ENCODE assay signal across 16 cellular contexts in genomic region chr13:61029064-61029463, GRCh38.
A peak's percentile ranks its signal among the peaks of the same experiment; 100 is the strongest.
DNase-seq lines count a peak whose midpoint lies in the region; TF ChIP-seq lines count a peak whose summit lies in the region.
"Had no signal": no experiment of that assay in that cellular context is flagged by ENCODE, and none has a peak within 500 bp of the region (broad histone marks: within the 10 kb centered on the region; RNA-seq: fewer than 3 reads in every experiment).

No MANE protein-coding gene starts in this region.

- H4K20me1 ChIP-seq in neural progenitor cell (ENCODE audit: low read depth), result no peaks in the 10 kb centered on the region

- H3K4me1 ChIP-seq in neural progenitor cell, result no peaks in the 10 kb centered on the region

- H3K27me3 Mint-ChIP-seq in neural progenitor cell (ENCODE audit: insufficient read depth, low read depth), result peaks cover 2% of the 10 kb centered on the region
- H3K27me3 Mint-ChIP-seq: B cell had no signal

- H3K9me3 ChIP-seq in neural progenitor cell (ENCODE audit: low read depth), result no peaks in the 10 kb centered on the region

- no peaks in the 10 kb centered on the region for H3K79me2 ChIP-seq in neural progenitor cell (ENCODE audit: low read depth)

- H3K4me1 Mint-ChIP-seq in neural progenitor cell, result peaks cover 6% of the 10 kb centered on the region
- H3K4me1 Mint-ChIP-seq: B cell, natural killer cell had no signal

- no peak overlapping the region for H3K4me3 Mint-ChIP-seq in neural progenitor cell
- H3K4me3 Mint-ChIP-seq: B cell, natural killer cell had no signal

- no peaks in the 10 kb centered on the region for H3K36me3 Mint-ChIP-seq in neural progenitor cell
- H3K36me3 Mint-ChIP-seq: natural killer cell had no signal

- TF ChIP-seq CTCF in GM12874 (IDR thresholded peaks at IDR 0.05; ENCODE audit: insufficient read depth, low read depth, low read length) (peak; percentile 26; the same call in 1 of the 2 replicates), NB4 (IDR thresholded peaks at IDR 0.05; ENCODE audit: low read depth, low read length) (no peak), neural progenitor cell (IDR thresholded peaks at IDR 0.05) (peak; percentile 28)

- no peaks in the 10 kb centered on the region for H3K36me3 ChIP-seq in neural progenitor cell

- H3K9me3 Mint-ChIP-seq in neural progenitor cell, result no peaks in the 10 kb centered on the region

- TF ChIP-seq POLR2A in NB4 (IDR thresholded peaks at IDR 0.05; ENCODE audit: extremely low read depth, insufficient read length), result no peak

- no peak overlapping the region for H3K9ac ChIP-seq in neural progenitor cell

- H3K27me3 ChIP-seq in neural progenitor cell, result no peaks in the 10 kb centered on the region

- no peak overlapping the region for H3K27ac Mint-ChIP-seq in neural progenitor cell
- H3K27ac Mint-ChIP-seq: activated T-helper 2 cell treated with anti-CD3 and anti-CD28 coated beads, Interferon-gamma antibody, Interleukin-2, Interleukin-4, amounts not matched to agents 10 μg/mL and 5 μg/mL and 100 μg/mL, durations not matched to agents 14 hours and 24 hours and 36 hours; B cell; natural killer cell had no signal

- DNase-seq in NB4 (ENCODE audit: low read depth) (peak; percentile 17), SW480 (ENCODE audit: low spot score) (peak; percentile 3), neural progenitor cell (ENCODE audit: low spot score) (no peak), HCEC 1CT (no peak), NCI-H2029 (lab: John Stamatoyannopoulos, UW) (no peak)
- no peak for DNase-seq in NK-92 treated with Interleukin-12 subunit alpha and Interleukin-12 subunit beta, amount 100 ng/mL, for 24 hours (lab: John Stamatoyannopoulos, UW)
- DNase-seq: activated CD4-positive, CD25-positive, alpha-beta regulatory T cell; amniotic stem cell; cerebellar nuclear complex; natural killer cell; NCI-H2227 treated with DMSO at 0.1 percent for 48 hours; T-helper 1 cell had no signal

- no peak overlapping the region for H3K4me3 ChIP-seq in NB4 (ENCODE audit: low read depth, low read length)
- no peak overlapping the region for H3K4me3 ChIP-seq in neural progenitor cell
- H3K4me3 ChIP-seq: lung had no signal

- no peak overlapping the region for H2AFZ ChIP-seq in neural progenitor cell (replicated peaks)

- H3K27ac ChIP-seq in neural progenitor cell, result no peak overlapping the region

- no peak overlapping the region for H3K4me2 ChIP-seq in neural progenitor cell

- peaks cover 4% of the 10 kb centered on the region for H3F3A ChIP-seq in neural progenitor cell (ENCODE audit: low read depth)

Comparison
In these comparisons a context has a peak if more than half of its experiments do, and no peak if none do; other contexts are left out.
1. DNase-seq: peak in NB4 (single experiment) and SW480 (single experiment); none in neural progenitor cell (single experiment), HCEC 1CT (single experiment), NCI-H2029 (single experiment) and NK-92 treated with Interleukin-12 subunit alpha and Interleukin-12 subunit beta, amount 100 ng/mL, for 24 hours (single experiment).